Comparison of ENCODE assay signal across 19 cellular contexts in genomic region chr10:3897156-3897555, GRCh38.
DNase-seq lines count a peak whose midpoint lies in the region; ATAC-seq lines count a peak whose summit lies in the region.
"Had no signal": no experiment of that assay in that cellular context is flagged by ENCODE, and none has a peak within 500 bp of the region (broad histone marks: within the 10 kb centered on the region; RNA-seq: fewer than 3 reads in every experiment).

No MANE protein-coding gene starts in this region.

- peak overlapping the region; percentile 24 for H3K27ac Mint-ChIP-seq in activated T-helper 17 cell treated with anti-CD3 and anti-CD28 coated beads, Interleukin-2, amount 50 U/mL, for 72 hours
- H3K27ac Mint-ChIP-seq: activated T-helper 2 cell treated with anti-CD3 and anti-CD28 coated beads, Interferon-gamma antibody, Interleukin-2, Interleukin-4, amounts not matched to agents 10 μg/mL and 5 μg/mL and 100 μg/mL, durations not matched to agents 14 hours and 24 hours and 36 hours had no signal

- no peak for ATAC-seq in activated T-helper 17 cell treated with anti-CD3 and anti-CD28 coated beads, Interleukin-2, amount 50 U/mL, for 72 hours (replicated peaks)
- ATAC-seq in GM19467 (IDR thresholded peaks at IDR 0.05; ENCODE audit: unreplicated experiment) (no peak), HG03354 (IDR thresholded peaks at IDR 0.05; ENCODE audit: poor library complexity, severe bottlenecking, unreplicated experiment) (no peak)
- ATAC-seq: effector memory CD8-positive, alpha-beta T cell; heart right ventricle; naive thymus-derived CD8-positive, alpha-beta T cell had no signal

- peak; percentile 39 for DNase-seq in HT1080 (ENCODE audit: low read depth)
- peak; percentile 58 for DNase-seq in fibroblast of peridontal ligament (ENCODE audit: extremely low read depth)
- peak; percentile 42 for DNase-seq in stromal cell of bone marrow (ENCODE audit: low read depth)
- DNase-seq in NCI-H345 (lab: John Stamatoyannopoulos, UW): no peak
- DNase-seq: activated CD4-positive, alpha-beta T cell treated with anti-CD3 and anti-CD28 coated beads, Interleukin-2, amount 50 U/mL, for 4 hours; aorta; CD8-positive, alpha-beta memory T cell; effector memory CD8-positive, alpha-beta T cell; heart right ventricle; naive thymus-derived CD8-positive, alpha-beta T cell; NCI-H1048; NCI-H2227 treated with DMSO at 0.1 percent for 48 hours; PC-9; stimulated activated CD4-positive, alpha-beta T cell treated with anti-CD3 and anti-CD28 coated beads, Interleukin-4, amount 100 ng/mL, for 24 hours; stimulated activated naive CD4-positive, alpha-beta T cell had no signal

- no peaks in the 10 kb centered on the region for H3K36me3 Mint-ChIP-seq in activated T-helper 17 cell treated with anti-CD3 and anti-CD28 coated beads, Interleukin-2, amount 50 U/mL, for 72 hours (ENCODE audit: low read depth)
- H3K36me3 Mint-ChIP-seq: CD8-positive, alpha-beta memory T cell; naive thymus-derived CD8-positive, alpha-beta T cell had no signal

- H3K27me3 Mint-ChIP-seq in activated T-helper 17 cell treated with anti-CD3 and anti-CD28 coated beads, Interleukin-2, amount 50 U/mL, for 72 hours: no peaks in the 10 kb centered on the region
- H3K27me3 Mint-ChIP-seq: CD8-positive, alpha-beta memory T cell; effector memory CD8-positive, alpha-beta T cell; naive thymus-derived CD8-positive, alpha-beta T cell had no signal

- no peaks in the 10 kb centered on the region for H3K9me3 Mint-ChIP-seq in activated T-helper 17 cell treated with anti-CD3 and anti-CD28 coated beads, Interleukin-2, amount 50 U/mL, for 72 hours
- H3K9me3 Mint-ChIP-seq: activated T-helper 2 cell treated with anti-CD3 and anti-CD28 coated beads, Interferon-gamma antibody, Interleukin-2, Interleukin-4, amounts not matched to agents 10 μg/mL and 5 μg/mL and 100 μg/mL, durations not matched to agents 14 hours and 24 hours and 36 hours; CD8-positive, alpha-beta memory T cell; effector memory CD8-positive, alpha-beta T cell; naive thymus-derived CD8-positive, alpha-beta T cell had no signal

- peaks cover 36% of the 10 kb centered on the region for H3K4me1 Mint-ChIP-seq in activated T-helper 17 cell treated with anti-CD3 and anti-CD28 coated beads, Interleukin-2, amount 50 U/mL, for 72 hours

- no peak overlapping the region for H3K4me3 Mint-ChIP-seq in activated T-helper 17 cell treated with anti-CD3 and anti-CD28 coated beads, Interleukin-2, amount 50 U/mL, for 72 hours
- H3K4me3 Mint-ChIP-seq: CD8-positive, alpha-beta memory T cell; effector memory CD8-positive, alpha-beta T cell; naive thymus-derived CD8-positive, alpha-beta T cell had no signal
